Comparison of ENCODE assay signal across 24 cellular contexts in the genomic region with DNA sequence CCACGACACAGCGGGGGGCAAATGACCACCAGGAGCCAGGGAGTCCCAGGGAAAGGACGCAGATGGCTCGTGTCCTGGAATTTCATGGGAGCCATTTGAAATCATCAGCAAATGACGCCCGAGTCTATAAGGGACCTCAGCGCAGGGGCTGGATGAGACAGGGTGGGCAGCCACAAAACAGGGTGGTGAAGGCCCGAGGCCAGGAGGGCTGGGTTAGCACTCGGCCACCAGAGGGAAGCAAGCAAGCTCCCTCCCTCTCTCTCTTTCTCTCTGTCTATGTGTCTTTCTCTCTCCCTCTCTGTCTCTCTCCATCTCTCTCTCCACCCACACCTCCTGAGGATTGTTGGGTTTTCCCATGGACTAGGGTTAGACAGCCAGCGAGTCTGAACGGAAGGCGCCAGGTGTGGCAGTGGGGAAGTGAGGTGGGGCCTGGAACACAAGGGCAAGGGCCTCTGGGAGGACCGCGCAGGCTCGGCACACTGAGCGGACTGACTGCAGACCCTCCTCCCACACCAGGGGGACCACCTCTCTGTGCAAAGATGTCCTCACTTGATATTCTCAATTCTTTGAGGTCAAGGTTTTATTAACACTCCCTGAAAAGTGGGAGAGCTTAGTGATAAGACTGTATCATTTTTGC.
A peak's percentile ranks its signal among the peaks of the same experiment; 100 is the strongest.
DNase-seq lines count a peak whose midpoint lies in the region; ATAC-seq, FAIRE-seq and TF ChIP-seq lines count a peak whose summit lies in the region.
"Had no signal": no experiment of that assay in that cellular context is flagged by ENCODE, and none has a peak within 500 bp of the region (broad histone marks: within the 10 kb centered on the region; RNA-seq: fewer than 3 reads in every experiment).

No MANE protein-coding gene starts in this region.

- H3F3A ChIP-seq in PC-3 (ENCODE audit: low read length, unreplicated experiment) = peaks cover 6% of the 10 kb centered on the region

- peak overlapping the region; percentile 84 for H3K9ac ChIP-seq in PC-3 (ENCODE audit: low read length)
- no peak overlapping the region for H3K9ac ChIP-seq in keratinocyte (ENCODE audit: control insufficient read depth, extremely low read depth, insufficient read depth, low read length)
- H3K9ac ChIP-seq in rectal smooth muscle tissue (ENCODE audit: low read length) = peak overlapping the region; percentile 1
- H3K9ac ChIP-seq: BLaER1 treated with 17β-estradiol and CSF1 and Interleukin-3, amounts not matched to agents 10 nM and 100 nM had no signal

- no peaks in the 10 kb centered on the region for H3K9me2 ChIP-seq in PC-3 (replicated peaks; ENCODE audit: low read length)

- no peaks in the 10 kb centered on the region for H3K79me2 ChIP-seq in PC-3 (ENCODE audit: low read length)
- H3K79me2 ChIP-seq in keratinocyte (ENCODE audit: control insufficient read depth, insufficient read depth, low read length) = no peaks in the 10 kb centered on the region

- POLR2A ChIA-PET in PC-3 (lab: Charles Lee; ENCODE audit: unreplicated experiment) = interaction anchor here (0.6 to 1.1 kb wide), 6 partner anchors 56 to 205 kb away, joined by 3 to 5 read pairs (median 4); partner anchors contain the start of gene TMPRSS2

- TF ChIP-seq POLR2A in GM12892 (IDR thresholded peaks at IDR 0.05; ENCODE audit: low read depth, low read length) = no peak

- H3K9me3 ChIP-seq in PC-3 (ENCODE audit: low read length) = no peaks in the 10 kb centered on the region
- no peaks in the 10 kb centered on the region for H3K9me3 ChIP-seq in keratinocyte (ENCODE audit: control insufficient read depth, low read depth, low read length)

- H3K4me3 ChIP-seq in PC-3 (ENCODE audit: low read length) (0 out of 2 replicates have a peak overlapping the region, but pooled peaks have one; percentile 33), keratinocyte (ENCODE audit: control insufficient read depth in 2 of 3, extremely low read depth in 1 of 3, insufficient read depth in 2 of 3, low read depth in 1 of 3, low read length in 3 of 3) (no peak overlapping the region), rectal smooth muscle tissue (ENCODE audit: low read length) (peak overlapping the region; percentile 10)
- H3K4me3 ChIP-seq: BLaER1 treated with 17β-estradiol and CSF1 and Interleukin-3, amounts not matched to agents 10 nM and 100 nM; suprapubic skin had no signal

- CTCF ChIA-PET in PC-3 (lab: Charles Lee) = interaction anchor here (0.6 to 1.0 kb wide), 3 partner anchors 13 to 70 kb away, joined by 3 to 4 read pairs (median 3); no protein-coding TSS in a partner anchor

- peak overlapping the region; percentile 71 for H2AFZ ChIP-seq in PC-3 (ENCODE audit: low read length)
- peak overlapping the region; percentile 62 for H2AFZ ChIP-seq in keratinocyte (ENCODE audit: control insufficient read depth, low read length)

- FAIRE-seq in keratinocyte (lab: Jason Lieb, UNC) = no peak
- FAIRE-seq in GM12892 (lab: Jason Lieb, UNC) = no peak

- H3K27me3 ChIP-seq in PC-3 (ENCODE audit: low read length) (no peaks in the 10 kb centered on the region), keratinocyte (ENCODE audit: control insufficient read depth, extremely low read depth, insufficient read depth, low read length) (no peaks in the 10 kb centered on the region), rectal smooth muscle tissue (ENCODE audit: control insufficient read depth, insufficient read depth, low read length) (no peaks in the 10 kb centered on the region)
- H3K27me3 ChIP-seq: BLaER1 treated with 17β-estradiol and CSF1 and Interleukin-3, amounts not matched to agents 10 nM and 100 nM; suprapubic skin had no signal

- intact Hi-C loops in PC-3 (cut with micrococcal nuclease) = loop anchor here (2.0 to 5.0 kb wide), 2 partner anchors 17 to 44 kb away; no protein-coding TSS in a partner anchor

- no TSS peak for BruUV-seq in PC-3 (replicated peaks; lab: Mats Ljungman, UMichigan)

- H3K27ac ChIP-seq in PC-3 (ENCODE audit: low read length) (peak overlapping the region; percentile 98), keratinocyte (ENCODE audit: control insufficient read depth, insufficient read depth, low read length) (no peak overlapping the region), rectal smooth muscle tissue (ENCODE audit: low read depth, low read length) (no peak overlapping the region)
- H3K27ac ChIP-seq: BLaER1 treated with 17β-estradiol and CSF1 and Interleukin-3, amounts not matched to agents 10 nM and 100 nM; suprapubic skin had no signal

- peak; percentile 3; the same call in 1 of the 2 replicates for ATAC-seq in PC-3
- ATAC-seq in HG02798 (IDR thresholded peaks at IDR 0.05; ENCODE audit: poor library complexity, unreplicated experiment) = no peak
- ATAC-seq: SK-N-SH treated with all-trans-retinoic acid at 6 μM for 48 hours; stimulated activated memory B cell treated with anti-CD40 and anti-IgM and Interleukin-4, amounts not matched to agents 10 μg/mL and 1 μg/mL and 100 μg/mL, for 72 hours had no signal

- TF ChIP-seq CTCF in PC-3 (conservative IDR thresholded peaks at IDR 0.05; ENCODE audit: low read depth, low read length) = peak; percentile 39; the same call in 1 of the 2 replicates
- TF ChIP-seq CTCF in keratinocyte (optimal IDR thresholded peaks at IDR 0.05 in 1 of 3, IDR thresholded peaks at IDR 0.05 in 1 of 3, conservative IDR thresholded peaks at IDR 0.05 in 1 of 3; ENCODE audit: extremely low read depth in 1 of 3, insufficient read depth in 2 of 3, low read length in 3 of 3) = no peak

- H3K4me2 ChIP-seq in PC-3 (ENCODE audit: low read length) (peak overlapping the region; percentile 83), keratinocyte (ENCODE audit: control insufficient read depth, extremely low read depth, insufficient read depth, low read depth, low read length) (no peak overlapping the region)
- H3K4me2 ChIP-seq: BLaER1 treated with 17β-estradiol and CSF1 and Interleukin-3, amounts not matched to agents 10 nM and 100 nM had no signal

- peaks cover 54% of the 10 kb centered on the region for H3K4me1 ChIP-seq in PC-3 (ENCODE audit: insufficient read depth, low read length)
- H3K4me1 ChIP-seq in keratinocyte (ENCODE audit: control insufficient read depth, extremely low read depth, insufficient read depth, low read length) = peaks cover 31% of the 10 kb centered on the region
- H3K4me1 ChIP-seq in rectal smooth muscle tissue (ENCODE audit: control insufficient read depth, insufficient read depth, low read length) = no peaks in the 10 kb centered on the region
- H3K4me1 ChIP-seq: BLaER1 treated with 17β-estradiol and CSF1 and Interleukin-3, amounts not matched to agents 10 nM and 100 nM; suprapubic skin had no signal

- no peak for DNase-seq in PC-3
- DNase-seq in activated CD8-positive, alpha-beta memory T cell treated with anti-CD3 and anti-CD28 coated beads, Interleukin-2, amount 50 U/mL, for 48 hours = peak; percentile 22
- no peak for DNase-seq in keratinocyte (ENCODE audit: low read depth, low spot score)
- no peak for DNase-seq in T1000 (lab: John Stamatoyannopoulos, UW)
- DNase-seq in GM12892 (ENCODE audit: insufficient read length) = no peak
- no peak for DNase-seq in stimulated activated CD4-positive, alpha-beta T cell treated with anti-CD3 and anti-CD28 coated beads, Interleukin-4, amount 100 ng/mL, for 4 hours
- DNase-seq: ACHN; activated B cell treated with CpG ODN at 0.5 μM for 24 hours; activated CD4-positive, alpha-beta T cell treated with anti-CD3 and anti-CD28 coated beads, Interleukin-2, amount 50 U/mL, for 4 hours; DMS79 treated with DMSO at 0.1 percent for 48 hours; effector CD8-positive, alpha-beta T cell; HCEC 1CT; Karpas-422; MV-4-11; NCI-H1694 treated with DMSO at 0.1 percent for 48 hours; NCI-H2171 treated with DMSO at 0.1 percent for 48 hours; NCI-H526; stimulated activated CD4-positive, alpha-beta T cell treated with anti-CD3 and anti-CD28 coated beads, Interleukin-2, amount 100 ng/mL, for 24 hours had no signal

- dilution Hi-C loops in keratinocyte (cut with MboI; ENCODE audit: extremely low pct_ligation_motif_present, low sequenced_read_pairs) = no loop called here

- H3K9me1 ChIP-seq in keratinocyte (ENCODE audit: control insufficient read depth, extremely low read depth, insufficient read depth, low read length) = no peaks in the 10 kb centered on the region

- H3K36me3 ChIP-seq in PC-3 (ENCODE audit: low read depth, low read length) (0 out of 2 replicates have a peak, but pooled peaks cover 4% of the 10 kb centered on the region), keratinocyte (ENCODE audit: control insufficient read depth in 2 of 2, extremely low read depth in 1 of 2, insufficient read depth in 2 of 2, low read length in 2 of 2) (no peaks in the 10 kb centered on the region), rectal smooth muscle tissue (ENCODE audit: control insufficient read depth, insufficient read depth, low read length) (no peaks in the 10 kb centered on the region)
- H3K36me3 ChIP-seq: BLaER1 treated with 17β-estradiol and CSF1 and Interleukin-3, amounts not matched to agents 10 nM and 100 nM; suprapubic skin had no signal

- no peaks in the 10 kb centered on the region for H4K20me1 ChIP-seq in PC-3 (ENCODE audit: low read length)
- H4K20me1 ChIP-seq in keratinocyte (ENCODE audit: control insufficient read depth, extremely low read depth, insufficient read depth, low read length) = no peaks in the 10 kb centered on the region
- H4K20me1 ChIP-seq: BLaER1 treated with 17β-estradiol and CSF1 and Interleukin-3, amounts not matched to agents 10 nM and 100 nM had no signal

Comparison
In these comparisons a context has a peak if more than half of its experiments do, and no peak if none do; other contexts are left out.
1. H3K4me3 ChIP-seq: peak in PC-3 (single experiment) and rectal smooth muscle tissue (single experiment); none in keratinocyte (0 of 3).